13 cellular contexts compared by ENCODE assay signal in genomic region chr1:1880617-1881312, GRCh38. TPM values are rescaled to one million over a fixed set of nuclear protein-coding genes. Genes with fewer than 3 reads are reported as not detected.
DNase-seq lines count a peak whose midpoint lies in the region; ATAC-seq and TF ChIP-seq lines count a peak whose summit lies in the region.
"Had no signal": no experiment of that assay in that cellular context is flagged by ENCODE, and none has a peak within 500 bp of the region (broad histone marks: within the 10 kb centered on the region; RNA-seq: fewer than 3 reads in every experiment).

No MANE protein-coding gene starts in this region.

- no peak for DNase-seq in CD4-positive, CD25-positive, alpha-beta regulatory T cell
- DNase-seq in colonic mucosa = no peak
- DNase-seq in natural killer cell = no peak
- DNase-seq in dedifferentiated amniotic fluid mesenchymal stem cell (ENCODE audit: extremely low spot score) = no peak
- no peak for DNase-seq in SK-N-DZ (ENCODE audit: low spot score)
- no peak for DNase-seq in DMS 273 (lab: John Stamatoyannopoulos, UW; ENCODE audit: unreplicated experiment)
- DNase-seq in brain microvascular endothelial cell = no peak
- DNase-seq: amniotic stem cell, BE2C, NCI-H2029, SW 1271 had no signal

- peaks cover 20 to 88% (median 62%) of the 10 kb centered on the region in 4 donors for H3K4me1 Mint-ChIP-seq in CD4-positive, CD25-positive, alpha-beta regulatory T cell
- peaks cover 57 to 58% (median 57%) of the 10 kb centered on the region in 3 donors for H3K4me1 Mint-ChIP-seq in IgD-negative memory B cell
- peaks cover 67 to 72% of the 10 kb centered on the region in 2 donors for H3K4me1 Mint-ChIP-seq in natural killer cell

- H3K27me3 ChIP-seq in CD4-positive, CD25-positive, alpha-beta regulatory T cell (ENCODE audit: control insufficient read depth, insufficient read depth, low read length) = no peaks in the 10 kb centered on the region
- no peaks in the 10 kb centered on the region for H3K27me3 ChIP-seq in colonic mucosa
- no peaks in the 10 kb centered on the region for H3K27me3 ChIP-seq in brain microvascular endothelial cell (replicated peaks)
- H3K27me3 ChIP-seq: BE2C, heart left ventricle had no signal

- TF ChIP-seq CTCF in colonic mucosa (IDR thresholded peaks at IDR 0.05) (no peak), natural killer cell (IDR thresholded peaks at IDR 0.05) (no peak), brain microvascular endothelial cell (IDR thresholded peaks at IDR 0.05; ENCODE audit: low read depth, low read length, missing control alignments) (no peak)

- H3K4me3 Mint-ChIP-seq in CD4-positive, CD25-positive, alpha-beta regulatory T cell = peak overlapping the region; percentile 42 to 80 (median 76)
- peak overlapping the region in 2 of 4 donors; percentile 46 to 49 for H3K4me3 Mint-ChIP-seq in IgD-negative memory B cell
- peak overlapping the region; percentile 63 for H3K4me3 Mint-ChIP-seq in natural killer cell

- no peak overlapping the region for H3K27ac ChIP-seq in CD4-positive, CD25-positive, alpha-beta regulatory T cell (ENCODE audit: insufficient read depth, low read length, poor library complexity, severe bottlenecking)
- H3K27ac ChIP-seq in colonic mucosa = peak overlapping the region; percentile 65
- H3K27ac ChIP-seq in brain microvascular endothelial cell = no peak overlapping the region
- H3K27ac ChIP-seq: heart left ventricle had no signal

- H3K36me3 Mint-ChIP-seq in CD4-positive, CD25-positive, alpha-beta regulatory T cell = peaks cover 21% of the 10 kb centered on the region
- H3K36me3 Mint-ChIP-seq in IgD-negative memory B cell (peaks cover 7% of the 10 kb centered on the region), natural killer cell (no peaks in the 10 kb centered on the region)

- ATAC-seq in CD4-positive, CD25-positive, alpha-beta regulatory T cell (ENCODE audit: low read depth in 2 of 2) = no peak
- ATAC-seq in natural killer cell = peak in 2 of 3 donors; percentile 15 to 28

- peak overlapping the region; percentile 35 for H3K4me3 ChIP-seq in CD4-positive, CD25-positive, alpha-beta regulatory T cell (ENCODE audit: low read depth, low read length)
- H3K4me3 ChIP-seq in colonic mucosa (no peak overlapping the region), brain microvascular endothelial cell (ENCODE audit: low read depth, low read length) (no peak overlapping the region)
- H3K4me3 ChIP-seq: heart left ventricle had no signal

- H3K27ac Mint-ChIP-seq in CD4-positive, CD25-positive, alpha-beta regulatory T cell = peak overlapping the region; percentile 48 to 77 (median 71)
- peak overlapping the region in 2 of 3 donors; percentile 60 to 89 for H3K27ac Mint-ChIP-seq in IgD-negative memory B cell
- peak overlapping the region; percentile 71 to 86 for H3K27ac Mint-ChIP-seq in natural killer cell

- no peaks in the 10 kb centered on the region for H3K27me3 Mint-ChIP-seq in CD4-positive, CD25-positive, alpha-beta regulatory T cell
- H3K27me3 Mint-ChIP-seq in IgD-negative memory B cell (no peaks in the 10 kb centered on the region), natural killer cell (ENCODE audit: low read depth in 2 of 2) (no peaks in the 10 kb centered on the region)

- H3K4me1 ChIP-seq in CD4-positive, CD25-positive, alpha-beta regulatory T cell (ENCODE audit: control insufficient read depth, insufficient read depth, low read length, poor library complexity, severe bottlenecking) = peaks cover 74% of the 10 kb centered on the region
- H3K4me1 ChIP-seq in colonic mucosa = peaks cover 24% of the 10 kb centered on the region
- H3K4me1 ChIP-seq: BE2C had no signal

- peak overlapping the region in 1 of 2 donors; percentile 57 for H3K9ac ChIP-seq in colonic mucosa (ENCODE audit: low read depth in 2 of 2, low read length in 2 of 2)

- peaks cover 10% of the 10 kb centered on the region for H3K36me3 ChIP-seq in CD4-positive, CD25-positive, alpha-beta regulatory T cell (ENCODE audit: control insufficient read depth, insufficient read depth, low read length)
- H3K36me3 ChIP-seq in colonic mucosa (no peaks in the 10 kb centered on the region), brain microvascular endothelial cell (replicated peaks) (peaks cover 24% of the 10 kb centered on the region)

- H3K9me3 Mint-ChIP-seq in CD4-positive, CD25-positive, alpha-beta regulatory T cell = peaks cover 0 to 2% (median 0%) of the 10 kb centered on the region in 7 donors
- no peaks in the 10 kb centered on the region for H3K9me3 Mint-ChIP-seq in IgD-negative memory B cell
- H3K9me3 Mint-ChIP-seq in natural killer cell = no peaks in the 10 kb centered on the region

- no peaks in the 10 kb centered on the region for H3K9me3 ChIP-seq in CD4-positive, CD25-positive, alpha-beta regulatory T cell (ENCODE audit: control insufficient read depth in 2 of 2, low read length in 2 of 2)
- no peaks in the 10 kb centered on the region for H3K9me3 ChIP-seq in colonic mucosa
- H3K9me3 ChIP-seq: BE2C, heart left ventricle had no signal

- intact Hi-C loops in colonic mucosa (cut with DNase I) (no loop called here), natural killer cell (cut with micrococcal nuclease) (loop anchor here (5.0 kb wide), 1 partner anchor 33 kb away; no protein-coding TSS in a partner anchor)

- in situ Hi-C loops in brain microvascular endothelial cell (cut with HindIII; ENCODE audit: low pct_ligation_motif_present, low sequenced_read_pairs) = loop anchor here (10.0 kb wide), 1 partner anchor 56 kb away; no protein-coding TSS in a partner anchor

RNA-seq across cellular contexts. Expression of gene GNB1, which starts 10.1 kb away (rescaled TPM):
- total RNA-seq in CD4-positive, CD25-positive, alpha-beta regulatory T cell = 242 TPM
- polyA plus RNA-seq in CD4-positive, CD25-positive, alpha-beta regulatory T cell = 100 to 1,000 TPM in 2 of 4 donors, 10 to 100 TPM in 2; 47.0 to 106 (median 78.3) TPM
- 40.0 TPM for polyA plus RNA-seq in IgD-negative memory B cell
- 100 to 1,000 TPM; 281 to 367 TPM for total RNA-seq in colonic mucosa
- total RNA-seq in natural killer cell = 100 to 1,000 TPM; 285 to 304 (median 289) TPM
- 117 and 120 TPM in 2 replicates for polyA plus RNA-seq in SK-N-DZ (2014; cell fraction: cytosol; rRNA removed)
- 56.2 and 81.2 TPM in 2 replicates for polyA plus RNA-seq in SK-N-DZ (2014; cell fraction: nucleus; rRNA removed)

RNA-seq across cellular contexts. Expression of gene CALML6, which starts 34.3 kb away (rescaled TPM):
- total RNA-seq in CD4-positive, CD25-positive, alpha-beta regulatory T cell = not detected
- polyA plus RNA-seq in CD4-positive, CD25-positive, alpha-beta regulatory T cell = not detected
- not detected for polyA plus RNA-seq in IgD-negative memory B cell
- total RNA-seq in colonic mucosa = under 1 TPM in 1 of 2 donors, not detected in 1; 0.17 TPM
- total RNA-seq in natural killer cell = 1 to 10 TPM; 2.1 to 3.9 (median 2.9) TPM
- 0.13 TPM in 1 of 2 replicates, not detected in the other for polyA plus RNA-seq in SK-N-DZ (2014; cell fraction: cytosol; rRNA removed)
- polyA plus RNA-seq in SK-N-DZ (2014; cell fraction: nucleus; rRNA removed) = 0.08 and 0.27 TPM in 2 replicates
- polyA plus RNA-seq: heart left ventricle had no signal

RNA-seq across cellular contexts. Expression of gene TMEM52, which starts 38.3 kb away (rescaled TPM):
- 0.62 TPM for total RNA-seq in CD4-positive, CD25-positive, alpha-beta regulatory T cell
- polyA plus RNA-seq in CD4-positive, CD25-positive, alpha-beta regulatory T cell = under 1 TPM in 1 of 4 donors, not detected in 3; 0.50 TPM
- polyA plus RNA-seq in IgD-negative memory B cell = not detected
- total RNA-seq in colonic mucosa = 1 to 10 TPM; 3.5 to 9.8 TPM
- total RNA-seq in natural killer cell = under 1 TPM in 1 of 3 donors, not detected in 2; 0.41 TPM
- 0.35 and 1.6 TPM in 2 replicates for polyA plus RNA-seq in SK-N-DZ (2014; cell fraction: cytosol; rRNA removed)
- not detected in 2 replicates for polyA plus RNA-seq in SK-N-DZ (2014; cell fraction: nucleus; rRNA removed)

Comparison
In these comparisons a context has a peak if more than half of its experiments do, and no peak if none do; other contexts are left out.
1. ATAC-seq: peak in natural killer cell (2 of 3); none in CD4-positive, CD25-positive, alpha-beta regulatory T cell (0 of 2).
2. Peak in every context shown above with its lines, with median percentiles within 50 percentile points of each other: H3K27ac Mint-ChIP-seq.